ENCODE assay signal across 11 cellular contexts in the genomic region with DNA sequence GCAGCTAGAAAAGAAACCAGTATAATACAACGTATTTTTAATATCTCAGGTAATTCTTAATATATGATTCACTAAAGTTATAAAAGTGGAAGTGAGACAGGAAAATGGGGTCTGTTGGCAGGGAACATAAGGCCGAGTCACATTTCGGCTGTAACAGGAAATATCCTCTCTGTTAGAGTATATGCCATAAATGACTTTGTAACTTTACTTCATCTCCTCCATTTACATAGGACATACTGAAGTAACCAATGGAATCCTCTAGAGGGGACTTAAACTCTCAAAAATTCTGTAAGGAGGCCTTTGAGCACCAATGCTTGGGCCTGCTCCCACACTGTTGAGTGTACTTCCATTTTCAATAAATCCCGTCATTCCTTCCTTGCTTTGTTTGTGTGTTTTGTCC.
DNase-seq lines count a peak whose midpoint lies in the region; ATAC-seq, FAIRE-seq and TF ChIP-seq lines count a peak whose summit lies in the region.
"Had no signal": no experiment of that assay in that cellular context is flagged by ENCODE, and none has a peak within 500 bp of the region (broad histone marks: within the 10 kb centered on the region; RNA-seq: fewer than 3 reads in every experiment).

No MANE protein-coding gene starts in this region.

- peaks cover 5 to 26% (median 10%) of the 10 kb centered on the region in 10 experiments; a peak in 16 of 20 replicates for H3K4me1 ChIP-seq in BLaER1 treated with 17β-estradiol and CSF1 and Interleukin-3, amounts not matched to agents 10 nM and 100 nM

- H3K27me3 ChIP-seq in BLaER1 treated with 17β-estradiol and CSF1 and Interleukin-3, amounts not matched to agents 10 nM and 100 nM = no peaks in the 10 kb centered on the region
- H3K27me3 ChIP-seq: dorsolateral prefrontal cortex had no signal

- peaks cover 0 to 16% (median 6%) of the 10 kb centered on the region in 11 experiments; a peak in 11 of 22 replicates for H3K9me3 ChIP-seq in BLaER1 treated with 17β-estradiol and CSF1 and Interleukin-3, amounts not matched to agents 10 nM and 100 nM (replicated peaks in 1 of 11)

- H3K9ac ChIP-seq in BLaER1 treated with 17β-estradiol and CSF1 and Interleukin-3, amounts not matched to agents 10 nM and 100 nM = no peak overlapping the region

- no peak for FAIRE-seq in D721Med (lab: Jason Lieb, UNC)

- peak overlapping the region in 7 of 11 experiments; percentile 16 to 59 (median 47); a peak in 14 of 22 replicates for H3K4me2 ChIP-seq in BLaER1 treated with 17β-estradiol and CSF1 and Interleukin-3, amounts not matched to agents 10 nM and 100 nM

- no peak for TF ChIP-seq CTCF in D721Med (IDR thresholded peaks at IDR 0.05; ENCODE audit: insufficient read depth, missing control alignments)

- DNase-seq in M059J (ENCODE audit: low read depth) (peak; percentile 3), fibroblast of peridontal ligament (ENCODE audit: extremely low read depth) (peak; percentile 8), hepatic stellate cell (ENCODE audit: low spot score) (no peak), SHP77 treated with DMSO at 0.1 percent for 48 hours (lab: John Stamatoyannopoulos, UW) (no peak), D721Med (ENCODE audit: insufficient read length, low spot score) (no peak)
- DNase-seq: activated T-cell treated with anti-CD3 and anti-CD28 coated beads for 4 hours, dorsolateral prefrontal cortex, NCI-H2171 treated with DMSO at 0.1 percent for 48 hours had no signal

- peaks cover 11 to 53% (median 41%) of the 10 kb centered on the region in 11 experiments for H3K36me3 ChIP-seq in BLaER1 treated with 17β-estradiol and CSF1 and Interleukin-3, amounts not matched to agents 10 nM and 100 nM

- H3K4me3 ChIP-seq in BLaER1 treated with 17β-estradiol and CSF1 and Interleukin-3, amounts not matched to agents 10 nM and 100 nM = no peak overlapping the region
- H3K4me3 ChIP-seq: dorsolateral prefrontal cortex had no signal

- peaks cover 9 to 92% (median 57%) of the 10 kb centered on the region in 11 experiments; a peak in 18 of 22 replicates for H4K20me1 ChIP-seq in BLaER1 treated with 17β-estradiol and CSF1 and Interleukin-3, amounts not matched to agents 10 nM and 100 nM

- H3K27ac ChIP-seq in BLaER1 treated with 17β-estradiol and CSF1 and Interleukin-3, amounts not matched to agents 10 nM and 100 nM = peak overlapping the region in 3 of 11 experiments; percentile 32 to 40 (median 38); a peak in 2 of 22 replicates
- H3K27ac ChIP-seq: dorsolateral prefrontal cortex had no signal

- ATAC-seq in GM21717 (IDR thresholded peaks at IDR 0.05; ENCODE audit: unreplicated experiment) (peak; percentile 70), GM21515 (IDR thresholded peaks at IDR 0.05; ENCODE audit: unreplicated experiment) (no peak)

Comparison
In these comparisons a context has a peak if more than half of its experiments do, and no peak if none do; other contexts are left out.
1. DNase-seq: peak in M059J (single experiment) and fibroblast of peridontal ligament (single experiment); none in hepatic stellate cell (single experiment), SHP77 treated with DMSO at 0.1 percent for 48 hours (single experiment) and D721Med (single experiment).